ENCODE assay signal across 9 cellular contexts in genomic region chr12:33439587-33440011, GRCh38. TPM values are rescaled to one million over a fixed set of nuclear protein-coding genes. Genes with fewer than 3 reads are reported as not detected.
A peak's percentile ranks its signal among the peaks of the same experiment; 100 is the strongest.
DNase-seq lines count a peak whose midpoint lies in the region; ATAC-seq, FAIRE-seq and TF ChIP-seq lines count a peak whose summit lies in the region.
"Had no signal": no experiment of that assay in that cellular context is flagged by ENCODE, and none has a peak within 500 bp of the region (broad histone marks: within the 10 kb centered on the region; RNA-seq: fewer than 3 reads in every experiment).

A gene with protein sequence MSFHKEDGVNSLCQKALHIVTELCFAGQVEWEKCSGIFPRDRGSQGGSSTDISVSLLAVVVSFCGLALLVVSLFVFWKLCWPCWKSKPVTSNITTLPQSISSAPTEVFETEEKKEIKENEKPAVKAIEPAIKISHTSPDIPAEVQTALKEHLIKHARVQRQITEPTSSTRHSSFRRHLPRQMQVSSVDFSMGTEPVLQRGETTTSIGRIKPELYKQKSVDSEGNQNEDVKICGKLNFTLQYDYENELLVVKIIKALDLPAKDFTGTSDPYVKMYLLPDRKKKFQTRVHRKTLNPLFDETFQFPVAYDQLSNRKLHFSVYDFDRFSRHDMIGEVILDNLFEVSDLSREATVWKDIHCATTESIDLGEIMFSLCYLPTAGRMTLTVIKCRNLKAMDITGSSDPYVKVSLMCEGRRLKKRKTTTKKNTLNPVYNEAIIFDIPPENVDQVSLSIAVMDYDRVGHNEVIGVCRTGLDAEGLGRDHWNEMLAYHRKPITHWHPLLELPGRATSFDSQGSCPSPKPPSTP (minus strand): TSS chr12:33439819. CDS start chr12:33439522, 297 bp downstream.

- H3K27me3 ChIP-seq in astrocyte (ENCODE audit: insufficient read depth, low read length) (peaks cover 25% of the 10 kb centered on the region), testis (no peaks in the 10 kb centered on the region)

- CTCF ChIA-PET in HEK293T (lab: Yijun Ruan, JAX) = no interaction called here

- H3K4me3 Mint-ChIP-seq in natural killer cell (peak within 1 kb of the TSS; percentile 15), astrocyte (ENCODE audit: unreplicated experiment) (peak within 1 kb of the TSS; percentile 95)
- no peak within 1 kb of the TSS for H3K4me3 Mint-ChIP-seq in natural killer cell treated with Interleukin-12 subunit alpha and Interleukin-12 subunit beta and Interleukin-15 and Interleukin-18, amount 100 ng/mL, for 72 hours

- H3K79me2 ChIP-seq in astrocyte (ENCODE audit: insufficient read depth, low read length) = no peaks in the 10 kb centered on the region

- peaks cover 13 to 21% of the 10 kb centered on the region in 2 donors for H3K27me3 Mint-ChIP-seq in natural killer cell (ENCODE audit: low read depth in 2 of 2)
- peaks cover 14 to 16% of the 10 kb centered on the region in 2 donors for H3K27me3 Mint-ChIP-seq in natural killer cell treated with Interleukin-12 subunit alpha and Interleukin-12 subunit beta and Interleukin-15 and Interleukin-18, amount 100 ng/mL, for 72 hours
- H3K27me3 Mint-ChIP-seq in astrocyte (ENCODE audit: low read depth, unreplicated experiment) = peaks cover 49% of the 10 kb centered on the region

- H3K36me3 ChIP-seq in astrocyte (ENCODE audit: insufficient read depth, low read length) = no peaks in the 10 kb centered on the region
- no peaks in the 10 kb centered on the region for H3K36me3 ChIP-seq in testis (ENCODE audit: low read depth, missing control alignments)

- ATAC-seq in natural killer cell (no peak), GM18909 (IDR thresholded peaks at IDR 0.05; ENCODE audit: poor library complexity, unreplicated experiment) (no peak)
- no peak for ATAC-seq in natural killer cell treated with Interleukin-12 subunit alpha and Interleukin-12 subunit beta and Interleukin-15 and Interleukin-18, amount 100 ng/mL, for 72 hours

- H3K4me3 ChIP-seq in astrocyte (ENCODE audit: insufficient read depth, low read depth, low read length) (peak within 1 kb of the TSS; percentile 58), testis (peak within 1 kb of the TSS; percentile 42 to 53)

- no peak for FAIRE-seq in astrocyte (lab: Jason Lieb, UNC)
- FAIRE-seq: GM18507 had no signal

- peaks cover 7 to 11% of the 10 kb centered on the region in 2 donors for H3K9me3 Mint-ChIP-seq in natural killer cell
- peaks cover 8% of the 10 kb centered on the region for H3K9me3 Mint-ChIP-seq in natural killer cell treated with Interleukin-12 subunit alpha and Interleukin-12 subunit beta and Interleukin-15 and Interleukin-18, amount 100 ng/mL, for 72 hours
- no peaks in the 10 kb centered on the region for H3K9me3 Mint-ChIP-seq in astrocyte (ENCODE audit: unreplicated experiment)

- H3K9me3 ChIP-seq in astrocyte (ENCODE audit: insufficient read depth, low read depth, low read length) = no peaks in the 10 kb centered on the region
- H3K9me3 ChIP-seq in testis = no peaks in the 10 kb centered on the region

- H3K4me1 Mint-ChIP-seq in natural killer cell (no peaks in the 10 kb centered on the region), astrocyte (ENCODE audit: low read depth, unreplicated experiment) (no peaks in the 10 kb centered on the region)
- H3K4me1 Mint-ChIP-seq in natural killer cell treated with Interleukin-12 subunit alpha and Interleukin-12 subunit beta and Interleukin-15 and Interleukin-18, amount 100 ng/mL, for 72 hours (ENCODE audit: low read depth in 2 of 2) = no peaks in the 10 kb centered on the region

- H3K36me3 Mint-ChIP-seq in natural killer cell = peaks cover 7% of the 10 kb centered on the region
- peaks cover 4% of the 10 kb centered on the region for H3K36me3 Mint-ChIP-seq in natural killer cell treated with Interleukin-12 subunit alpha and Interleukin-12 subunit beta and Interleukin-15 and Interleukin-18, amount 100 ng/mL, for 72 hours
- H3K36me3 Mint-ChIP-seq in astrocyte (ENCODE audit: low read depth, unreplicated experiment) = no peaks in the 10 kb centered on the region

- DNase-seq in natural killer cell = no peak
- no peak for DNase-seq in natural killer cell treated with Interleukin-12 subunit alpha and Interleukin-12 subunit beta and Interleukin-15 and Interleukin-18, amount 100 ng/mL, for 72 hours (ENCODE audit: low spot score)
- DNase-seq in astrocyte (ENCODE audit: low read depth) = peak; percentile 9
- DNase-seq in kidney tubule cell (ENCODE audit: low spot score) = peak; percentile 32
- peak; percentile 30 for DNase-seq in testis
- no peak for DNase-seq in medulla oblongata (ENCODE audit: extremely low spot score)
- DNase-seq in HEK293T (ENCODE audit: extremely low spot score) = no peak

- H3K4me2 ChIP-seq in astrocyte (ENCODE audit: low read length) = peak within 1 kb of the TSS; percentile 93

- 1% methylated on average over 16 to 41 of the region's 49 CpGs for WGBS in testis, 2 donors

- H3K4me1 ChIP-seq in astrocyte (ENCODE audit: insufficient read depth, low read length) = no peaks in the 10 kb centered on the region
- H3K4me1 ChIP-seq in testis = peaks cover 4% of the 10 kb centered on the region

- no peak within 1 kb of the TSS for H3K27ac Mint-ChIP-seq in natural killer cell
- H3K27ac Mint-ChIP-seq in natural killer cell treated with Interleukin-12 subunit alpha and Interleukin-12 subunit beta and Interleukin-15 and Interleukin-18, amount 100 ng/mL, for 72 hours = no peak within 1 kb of the TSS
- H3K27ac Mint-ChIP-seq in astrocyte (ENCODE audit: unreplicated experiment) = no peak within 1 kb of the TSS

- TF ChIP-seq POLR2A in testis (IDR thresholded peaks at IDR 0.05) = no peak

- no peak within 1 kb of the TSS for H3K9ac ChIP-seq in astrocyte (ENCODE audit: low read length)

- POLR2A ChIA-PET in HEK293T (lab: Yijun Ruan, JAX) = no interaction called here

- TF ChIP-seq CTCF in natural killer cell (IDR thresholded peaks at IDR 0.05) (no peak), astrocyte (IDR thresholded peaks at IDR 0.05; ENCODE audit: insufficient read depth, low read depth, low read length) (no peak), testis (IDR thresholded peaks at IDR 0.05) (no peak)

- H2AFZ ChIP-seq in astrocyte (ENCODE audit: low read depth, low read length) = peak within 1 kb of the TSS; percentile 85

- intact Hi-C loops in natural killer cell (cut with micrococcal nuclease) (no loop called here), testis (cut with DNase I; ENCODE audit: low total_unique reads) (no loop called here)

- H4K20me1 ChIP-seq in astrocyte (ENCODE audit: insufficient read depth, low read length) = no peaks in the 10 kb centered on the region

- no peak within 1 kb of the TSS for H3K27ac ChIP-seq in astrocyte (ENCODE audit: low read depth, low read length)
- H3K27ac ChIP-seq in testis = no peak within 1 kb of the TSS

TF ChIP-seq in HEK293T, 16 proteins besides CTCF, POLR2A, EP300 and RAD21:
- TF ChIP-seq TARDBP (IDR thresholded peaks at IDR 0.05) (no peak), L3MBTL2 (conservative IDR thresholded peaks at IDR 0.05) (no peak), SP1 (IDR thresholded peaks at IDR 0.05) (no peak), ZNF384 (IDR thresholded peaks at IDR 0.05) (no peak), FOXK2 (IDR thresholded peaks at IDR 0.05) (no peak), PKNOX1 (IDR thresholded peaks at IDR 0.05) (no peak)

RNA-seq across cellular contexts. Expression of the gene that starts here (rescaled TPM):
- total RNA-seq in natural killer cell = not detected
- total RNA-seq in natural killer cell treated with Interleukin-12 subunit alpha and Interleukin-12 subunit beta and Interleukin-15 and Interleukin-18, amount 100 ng/mL, for 72 hours = not detected
- 0.89 and 1.2 TPM in 2 replicates for total RNA-seq in astrocyte
- total RNA-seq in testis = 1 to 10 TPM; 1.2 to 1.7 TPM
- 1.9 TPM for polyA plus RNA-seq in testis (ENCODE audit: insufficient read depth, low read depth, low replicate concordance)

Comparison
In these comparisons a context has a peak if more than half of its experiments do, and no peak if none do; other contexts are left out.
1. DNase-seq: peak in astrocyte (single experiment), kidney tubule cell (single experiment) and testis (single experiment); none in natural killer cell (single experiment), natural killer cell treated with Interleukin-12 subunit alpha and Interleukin-12 subunit beta and Interleukin-15 and Interleukin-18, amount 100 ng/mL, for 72 hours (single experiment), medulla oblongata (single experiment) and HEK293T (single experiment).